In genomic region chr10:106707657-106708056, GRCh38 we compare ENCODE assay signal across 19 cellular contexts.
DNase-seq lines count a peak whose midpoint lies in the region; ATAC-seq, FAIRE-seq and TF ChIP-seq lines count a peak whose summit lies in the region.
"Had no signal": no experiment of that assay in that cellular context is flagged by ENCODE, and none has a peak within 500 bp of the region (broad histone marks: within the 10 kb centered on the region; RNA-seq: fewer than 3 reads in every experiment).

No MANE protein-coding gene starts in this region.

- H3K27ac ChIP-seq in H9 (ENCODE audit: insufficient read length, low read depth, low read length) (no peak overlapping the region), H1 (ENCODE audit: low read depth, low read length) (no peak overlapping the region)
- H3K27ac ChIP-seq: C4-2B had no signal

- H2BK5ac ChIP-seq in H9 (ENCODE audit: insufficient read length, low read length), result no peak overlapping the region
- H2BK5ac ChIP-seq in H1 (ENCODE audit: low read depth, low read length), result peak overlapping the region; percentile 40; the same call in 1 of the 2 replicates

- no peaks in the 10 kb centered on the region for H3K79me2 ChIP-seq in H9 (ENCODE audit: insufficient read depth, low read length)
- no peaks in the 10 kb centered on the region for H3K79me2 ChIP-seq in H1 (ENCODE audit: control insufficient read depth in 1 of 2, insufficient read depth in 2 of 2, low read length in 2 of 2)

- no peak for FAIRE-seq in H1 (lab: Jason Lieb, UNC)
- peak; percentile 32 for FAIRE-seq in urothelium cell line (lab: Jason Lieb, UNC)
- FAIRE-seq: A204.1, D721Med, G401.6, GM12892 had no signal

- peaks cover 4% of the 10 kb centered on the region; the same call in 1 of the 2 replicates for H3K4me1 ChIP-seq in H9 (ENCODE audit: insufficient read depth, low read length)
- peaks cover 8 to 10% (median 9%) of the 10 kb centered on the region in 4 experiments for H3K4me1 ChIP-seq in H1 (replicated peaks in 1 of 4; ENCODE audit: control insufficient read depth in 3 of 4, insufficient read depth in 4 of 4, low read length in 3 of 4)

- H2BK15ac ChIP-seq in H9 (ENCODE audit: low read depth, low read length) (no peak overlapping the region), H1 (ENCODE audit: low read length) (no peak overlapping the region)

- TF ChIP-seq EP300 in H1 (IDR thresholded peaks at IDR 0.05; ENCODE audit: borderline replicate concordance in 1 of 2, low read depth in 2 of 2, low read length in 2 of 2), result no peak

- H2AK5ac ChIP-seq in H9 (ENCODE audit: insufficient read length, low read length), result no peak overlapping the region
- no peak overlapping the region for H2AK5ac ChIP-seq in H1 (ENCODE audit: low read depth, low read length)

- intact Hi-C loops in CD14-positive monocyte (cut with micrococcal nuclease), result loop anchor here (5.0 to 10.0 kb wide), 3 partner anchors 1107 to 1837 kb away; no protein-coding TSS in a partner anchor

- H2BK12ac ChIP-seq in H9 (ENCODE audit: insufficient read length, low read depth, low read length) (no peak overlapping the region), H1 (ENCODE audit: low read depth, low read length) (peak overlapping the region; percentile 64; the same call in 1 of the 2 replicates)

- H3K9me3 Mint-ChIP-seq in H9 (peaks cover 4 to 5% of the 10 kb centered on the region in 2 experiments; a peak in 3 of 5 replicates), CD14-positive monocyte (no peaks in the 10 kb centered on the region)
- H3K9me3 Mint-ChIP-seq: CD8-positive, alpha-beta T cell had no signal

- peaks cover 36 to 38% of the 10 kb centered on the region in 2 experiments for H3K4me1 Mint-ChIP-seq in H9
- H3K4me1 Mint-ChIP-seq in CD14-positive monocyte, result no peaks in the 10 kb centered on the region

- WGBS in H9 (ENCODE audit: extremely low coverage, insufficient read length, low lambda C conversion rate), result no CpG with 5 or more reads among the region's 3 CpGs
- 46% methylated on average over 3 of the region's 3 CpGs; no CpG with 5 or more reads in 1 of the 2 experiments for WGBS in H1 (ENCODE audit: extremely low coverage in 1 of 2, insufficient coverage in 1 of 2, insufficient read length in 1 of 2, insufficient replicate concordance in 2 of 2, low coverage in 1 of 2, low lambda C conversion rate in 2 of 2, missing lambda C conversion rate in 1 of 2), 2 experiments

- H3K4me2 ChIP-seq in H9 (ENCODE audit: insufficient read depth, insufficient read length, low read length), result peak overlapping the region; percentile 12
- H3K4me2 ChIP-seq in H1 (ENCODE audit: insufficient read depth in 1 of 2, low read depth in 2 of 2, low read length in 2 of 2), result peak overlapping the region; percentile 50 to 52

- H3K18ac ChIP-seq in H9 (ENCODE audit: insufficient read length, low read depth, low read length), result no peak overlapping the region
- H3K18ac ChIP-seq in H1 (ENCODE audit: extremely low read depth, low read length), result no peak overlapping the region

- H3K4me3 Mint-ChIP-seq in H9 (peak overlapping the region in 1 of 2 experiments; percentile 47; a peak in 2 of 5 replicates), CD14-positive monocyte (no peak overlapping the region)
- H3K4me3 Mint-ChIP-seq: CD8-positive, alpha-beta T cell had no signal

- ATAC-seq in GM19455 (IDR thresholded peaks at IDR 0.05; ENCODE audit: unreplicated experiment), result no peak
- ATAC-seq: CD8-positive, alpha-beta T cell had no signal

- H4K5ac ChIP-seq in H9 (ENCODE audit: insufficient read length, low read depth, low read length), result no peak overlapping the region
- no peak overlapping the region for H4K5ac ChIP-seq in H1 (ENCODE audit: insufficient read length, low read depth, low read length)

- H3K56ac ChIP-seq in H9 (ENCODE audit: insufficient read length, low read depth, low read length), result no peak overlapping the region
- H3K56ac ChIP-seq in H1 (replicated peaks; ENCODE audit: insufficient read length, low read depth, low read length), result no peak overlapping the region

- H3K23ac ChIP-seq in H9 (ENCODE audit: insufficient read length, low read depth, low read length) (no peak overlapping the region), H1 (ENCODE audit: insufficient read length) (no peak overlapping the region)

- no peak overlapping the region for H2BK20ac ChIP-seq in H9 (ENCODE audit: low read depth, low read length, poor library complexity, severe bottlenecking)
- no peak overlapping the region for H2BK20ac ChIP-seq in H1 (ENCODE audit: low read length)

- H2BK120ac ChIP-seq in H9 (ENCODE audit: low read depth, low read length, poor library complexity, severe bottlenecking) (no peak overlapping the region), H1 (replicated peaks; ENCODE audit: low read depth, low read length) (no peak overlapping the region)

- no peak overlapping the region for H2AFZ ChIP-seq in H9 (ENCODE audit: low read length)
- H2AFZ ChIP-seq in H1 (ENCODE audit: low read length), result no peak overlapping the region

- no peaks in the 10 kb centered on the region for H3K36me3 ChIP-seq in H1 (ENCODE audit: control insufficient read depth in 2 of 4, insufficient read depth in 4 of 4, low read length in 3 of 4)
- H3K36me3 ChIP-seq: BE2C had no signal

- CTCF ChIA-PET in H1 (lab: Charles Lee; ENCODE audit: partially characterized antibody), result interaction anchor here (0.7 to 5.5 kb wide), 8 partner anchors 8 to 432 kb away, joined by 3 to 29 read pairs (median 14); no protein-coding TSS in a partner anchor

- no peak for TF ChIP-seq POLR2A in H1 (IDR thresholded peaks at IDR 0.05; ENCODE audit: control extremely low read depth in 1 of 2, low read depth in 2 of 2, low read length in 2 of 2)

- DNase-seq in H9 (peak; percentile 38), H1 (ENCODE audit: low read depth in 1 of 2, low spot score in 2 of 2) (no peak), iPS-NIHi7 (ENCODE audit: extremely low spot score) (peak; percentile 12), urothelium cell line (ENCODE audit: low spot score) (no peak), CD14-positive monocyte (ENCODE audit: low spot score) (no peak), SIG-M5 treated with dmso at 0.1 percent for 504 hours (lab: John Stamatoyannopoulos, UW; ENCODE audit: unreplicated experiment) (no peak)
- DNase-seq: BE2C; CD8-positive, alpha-beta T cell; COR-L47; DMS153; DMS79 treated with DMSO at 0.1 percent for 48 hours; EL; IMR-90 had no signal

- H3K79me1 ChIP-seq in H9 (ENCODE audit: insufficient read depth, low read depth, low read length, poor library complexity, severe bottlenecking) (no peaks in the 10 kb centered on the region), H1 (ENCODE audit: low read depth, low read length) (no peaks in the 10 kb centered on the region)

- H3K27me3 ChIP-seq in H9 (ENCODE audit: insufficient read depth, low read length) (no peaks in the 10 kb centered on the region), H1 (replicated peaks in 1 of 4; ENCODE audit: control insufficient read depth in 3 of 4, extremely low read depth in 1 of 4, insufficient read depth in 3 of 4, low read length in 3 of 4) (no peaks in the 10 kb centered on the region)
- H3K27me3 ChIP-seq: BE2C had no signal

- H3K23me2 ChIP-seq in H9 (ENCODE audit: insufficient read length, low read depth, low read length, poor library complexity, severe bottlenecking), result no peaks in the 10 kb centered on the region
- H3K23me2 ChIP-seq in H1 (ENCODE audit: low read depth, low read length), result no peaks in the 10 kb centered on the region; the same call in 1 of the 2 replicates

- POLR2A ChIA-PET in H1 (lab: Charles Lee; ENCODE audit: partially characterized antibody), result no interaction called here

- H4K8ac ChIP-seq in H9 (replicated peaks; ENCODE audit: insufficient read length, low read depth, low read length), result no peak overlapping the region
- H4K8ac ChIP-seq in H1 (ENCODE audit: extremely low read depth, insufficient read depth, low read length), result no peak overlapping the region; the same call in 1 of the 2 replicates

- no peak for TF ChIP-seq RAD21 in H1 (IDR thresholded peaks at IDR 0.05 in 1 of 2, conservative IDR thresholded peaks at IDR 0.05 in 1 of 2; ENCODE audit: low read depth in 2 of 2, low read length in 2 of 2)

- peaks cover 10% of the 10 kb centered on the region for H3K27me3 Mint-ChIP-seq in H9 (ENCODE audit: low read depth)
- peaks cover 1 to 2% (median 1%) of the 10 kb centered on the region in 3 donors for H3K27me3 Mint-ChIP-seq in CD14-positive monocyte (ENCODE audit: low read depth in 3 of 3)

- H3K9ac ChIP-seq in H9 (ENCODE audit: extremely low read depth, insufficient read length, low read length) (no peak overlapping the region), H1 (replicated peaks in 1 of 4; ENCODE audit: extremely low read depth in 1 of 4, low read depth in 3 of 4, low read length in 3 of 4) (no peak overlapping the region)

- peak overlapping the region in 1 of 4 experiments; percentile 18; a peak in 1 of 8 replicates for H3K4me3 ChIP-seq in H1 (ENCODE audit: extremely low read depth in 1 of 4, insufficient read depth in 2 of 4, low read depth in 3 of 4, low read length in 4 of 4)

- H3K27ac Mint-ChIP-seq in H9 (peak overlapping the region in 2 of 3 experiments; percentile 71 to 94; a peak in 5 of 7 replicates), CD14-positive monocyte (no peak overlapping the region)
- H3K27ac Mint-ChIP-seq: CD8-positive, alpha-beta T cell had no signal

- H3K14ac ChIP-seq in H9 (ENCODE audit: insufficient read depth, low read length) (no peak overlapping the region), H1 (ENCODE audit: insufficient read length) (no peak overlapping the region)

- H3T11ph ChIP-seq in H9 (ENCODE audit: low read length), result no peak overlapping the region

- H3K9me3 ChIP-seq in H9 (ENCODE audit: control insufficient read depth, low read depth, low read length) (no peaks in the 10 kb centered on the region), H1 (ENCODE audit: insufficient read depth in 2 of 2, low read depth in 1 of 2, low read length in 1 of 2) (no peaks in the 10 kb centered on the region)
- H3K9me3 ChIP-seq: BE2C had no signal

- H4K20me1 ChIP-seq in H9 (ENCODE audit: control insufficient read depth, insufficient read depth, insufficient read length), result no peaks in the 10 kb centered on the region
- H4K20me1 ChIP-seq in H1 (replicated peaks in 1 of 2; ENCODE audit: control insufficient read depth in 1 of 2, insufficient read depth in 2 of 2, low read length in 2 of 2), result no peaks in the 10 kb centered on the region

- no peak overlapping the region for H3K4ac ChIP-seq in H9 (ENCODE audit: low read depth, low read length)
- H3K4ac ChIP-seq in H1 (replicated peaks; ENCODE audit: insufficient read length, low read depth, low read length), result no peak overlapping the region

- H3K36me3 Mint-ChIP-seq in H9 (ENCODE audit: insufficient read depth in 1 of 3, low read depth in 3 of 3) (peaks cover 0 to 9% (median 5%) of the 10 kb centered on the region in 3 experiments; a peak in 3 of 7 replicates), CD14-positive monocyte (no peaks in the 10 kb centered on the region)
- H3K36me3 Mint-ChIP-seq: CD8-positive, alpha-beta T cell had no signal

- H4K91ac ChIP-seq in H9 (ENCODE audit: insufficient read length, low read depth, low read length), result no peak overlapping the region
- H4K91ac ChIP-seq in H1 (replicated peaks; ENCODE audit: insufficient read length, low read length), result no peak overlapping the region

- TF ChIP-seq CTCF in H9 (conservative IDR thresholded peaks at IDR 0.05) (no peak), H1 (IDR thresholded peaks at IDR 0.05; ENCODE audit: control extremely low read depth in 1 of 3, insufficient read depth in 1 of 3, low read depth in 1 of 3, low read length in 3 of 3) (no peak), CD14-positive monocyte (IDR thresholded peaks at IDR 0.05) (no peak)

Comparison
In these comparisons a context has a peak if more than half of its experiments do, and no peak if none do; other contexts are left out.
1. DNase-seq: peak in H9 (single experiment) and iPS-NIHi7 (single experiment); none in H1 (0 of 2), urothelium cell line (single experiment), CD14-positive monocyte (single experiment) and SIG-M5 treated with dmso at 0.1 percent for 504 hours (single experiment).
2. H3K27ac Mint-ChIP-seq: peak in H9 (2 of 3); none in CD14-positive monocyte (0 of 7).